ENCODE assay signal across 8 cellular contexts in the genomic region with DNA sequence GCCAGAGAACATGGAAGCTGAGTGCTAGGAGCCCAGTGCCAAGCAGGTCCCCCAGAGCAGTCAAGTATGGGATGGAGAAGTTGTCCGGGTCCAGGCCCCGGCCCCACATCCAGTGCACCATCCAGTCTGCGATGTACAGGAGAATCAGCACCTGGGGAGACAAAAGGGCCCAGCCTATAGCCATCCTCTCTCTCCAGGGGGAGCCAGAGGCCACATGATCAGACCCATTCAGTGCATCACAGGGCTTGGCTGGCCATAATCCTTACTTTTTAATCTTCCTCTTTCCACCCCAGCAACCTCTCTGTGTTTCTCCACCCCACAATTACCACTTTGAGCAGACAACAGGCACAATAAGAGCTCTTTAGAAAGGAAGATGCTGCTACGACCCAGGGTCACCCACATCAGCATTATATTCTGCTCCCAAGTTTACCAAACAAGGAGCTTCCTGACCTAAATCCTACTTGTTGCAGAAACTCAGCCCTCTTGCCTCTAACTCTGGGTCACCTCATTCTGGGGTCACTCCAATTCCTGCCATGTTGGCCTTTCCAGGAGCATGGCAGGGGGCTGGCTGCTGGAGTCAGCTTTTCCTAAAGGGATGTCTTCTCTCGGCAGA. TPM values are rescaled to one million over a fixed set of nuclear protein-coding genes. Genes with fewer than 3 reads are reported as not detected.
DNase-seq lines count a peak whose midpoint lies in the region; ATAC-seq and TF ChIP-seq lines count a peak whose summit lies in the region.

No MANE protein-coding gene starts in this region.

- peaks cover 45 to 59% of the 10 kb centered on the region in 2 donors for H3K36me3 ChIP-seq in thyroid gland

- H3K4me3 Mint-ChIP-seq in activated CD4-positive, alpha-beta memory T cell treated with anti-CD3 and anti-CD28 coated beads, Interleukin-2, amount 10 ng/mL, durations not matched to agents 7 days and 5 days, result no peak overlapping the region
- H3K4me3 Mint-ChIP-seq in naive B cell, result no peak overlapping the region

- ATAC-seq in HG02885 (IDR thresholded peaks at IDR 0.05; ENCODE audit: poor library complexity, unreplicated experiment), result peak; percentile 73
- ATAC-seq in naive B cell (ENCODE audit: low read depth in 2 of 2), result peak; percentile 87 to 93
- ATAC-seq in GM21825 (IDR thresholded peaks at IDR 0.05; ENCODE audit: unreplicated experiment), result no peak

- CTCF ChIA-PET in activated CD4-positive, alpha-beta memory T cell treated with anti-CD3 and anti-CD28 coated beads, Interleukin-2, amount 10 ng/mL, durations not matched to agents 7 days and 5 days (lab: Charles Lee), result interaction anchor here (0.7 to 5.4 kb wide), 22 partner anchors 9 to 314 kb away, joined by 3 to 118 read pairs (median 4); a partner anchor contains a TSS

- no peak overlapping the region for H3K27ac ChIP-seq in thyroid gland

- H3K4me1 Mint-ChIP-seq in activated CD4-positive, alpha-beta memory T cell treated with anti-CD3 and anti-CD28 coated beads, Interleukin-2, amount 10 ng/mL, durations not matched to agents 7 days and 5 days, result peaks cover 5% of the 10 kb centered on the region
- peaks cover 10 to 18% (median 17%) of the 10 kb centered on the region in 3 donors for H3K4me1 Mint-ChIP-seq in naive B cell

- H3K9me3 ChIP-seq in thyroid gland, result no peaks in the 10 kb centered on the region

- H3K4me3 ChIP-seq in thyroid gland (replicated peaks in 1 of 3), result no peak overlapping the region

- no peak for TF ChIP-seq POLR2A in thyroid gland (IDR thresholded peaks at IDR 0.05)

- no peak overlapping the region for H3K27ac Mint-ChIP-seq in activated CD4-positive, alpha-beta memory T cell treated with anti-CD3 and anti-CD28 coated beads, Interleukin-2, amount 10 ng/mL, durations not matched to agents 7 days and 5 days
- peak overlapping the region in 1 of 6 donors; percentile 29 for H3K27ac Mint-ChIP-seq in naive B cell

- POLR2A ChIA-PET in activated CD4-positive, alpha-beta memory T cell treated with anti-CD3 and anti-CD28 coated beads, Interleukin-2, amount 10 ng/mL, durations not matched to agents 7 days and 5 days (lab: Charles Lee), result interaction anchor here (1.0 to 2.2 kb wide), 2 partner anchors 18 to 186 kb away, joined by 4 to 9 read pairs; no protein-coding TSS in a partner anchor

- H3K36me3 Mint-ChIP-seq in activated CD4-positive, alpha-beta memory T cell treated with anti-CD3 and anti-CD28 coated beads, Interleukin-2, amount 10 ng/mL, durations not matched to agents 7 days and 5 days (ENCODE audit: low read depth), result peaks cover 4% of the 10 kb centered on the region
- H3K36me3 Mint-ChIP-seq in naive B cell, result peaks cover 0 to 33% of the 10 kb centered on the region in 2 donors

- intact Hi-C loops in thyroid gland (cut with DNase I), result loop anchor here (5.0 to 10.0 kb wide), 3 partner anchors 126 to 313 kb away; no protein-coding TSS in a partner anchor

- 69 to 84% methylated on average over 5 of the region's 5 CpGs for WGBS in thyroid gland, 2 donors

- peak; percentile 16 to 77 (median 66) for TF ChIP-seq CTCF in thyroid gland (IDR thresholded peaks at IDR 0.05)

- H3K27me3 ChIP-seq in thyroid gland, result no peaks in the 10 kb centered on the region

- no peaks in the 10 kb centered on the region for H3K9me3 Mint-ChIP-seq in activated CD4-positive, alpha-beta memory T cell treated with anti-CD3 and anti-CD28 coated beads, Interleukin-2, amount 10 ng/mL, durations not matched to agents 7 days and 5 days
- H3K9me3 Mint-ChIP-seq in naive B cell, result no peaks in the 10 kb centered on the region

- H3K27me3 Mint-ChIP-seq in activated CD4-positive, alpha-beta memory T cell treated with anti-CD3 and anti-CD28 coated beads, Interleukin-2, amount 10 ng/mL, durations not matched to agents 7 days and 5 days, result no peaks in the 10 kb centered on the region
- no peaks in the 10 kb centered on the region for H3K27me3 Mint-ChIP-seq in naive B cell

- H3K4me1 ChIP-seq in thyroid gland, result no peaks in the 10 kb centered on the region

- peak; percentile 71 for DNase-seq in G401 (ENCODE audit: low spot score)
- peak; percentile 34 for DNase-seq in NCI-H526 treated with DMSO at 0.1 percent for 48 hours (lab: John Stamatoyannopoulos, UW)
- peak; percentile 67 for DNase-seq in activated CD4-positive, alpha-beta memory T cell treated with anti-CD3 and anti-CD28 coated beads, Interleukin-2, amount 10 ng/mL, durations not matched to agents 7 days and 5 days
- peak; percentile 71 for DNase-seq in epidermal melanocyte (ENCODE audit: insufficient read length, low spot score)
- peak; percentile 47 for DNase-seq in naive B cell
- peak; percentile 67 to 74 for DNase-seq in thyroid gland

- in situ Hi-C loops in G401 (cut with HindIII; ENCODE audit: low sequenced_read_pairs), result no loop called here

RNA-seq across cellular contexts. Expression of a gene that starts 16.4 kb away (rescaled TPM):
- total RNA-seq in G401 (2014; rRNA removed; shearing (Covaris generic)), result 6.8 and 8.9 TPM in 2 replicates
- total RNA-seq in activated CD4-positive, alpha-beta memory T cell treated with anti-CD3 and anti-CD28 coated beads, Interleukin-2, amount 10 ng/mL, durations not matched to agents 7 days and 5 days, result 10 to 100 TPM; 67.6 to 72.3 TPM
- polyA plus RNA-seq in naive B cell (ENCODE audit: low read depth in 6 of 6), result 100 to 1,000 TPM in 4 of 6 donors, 10 to 100 TPM in 2; 70.2 to 136 (median 112) TPM
- 10 to 100 TPM; 52.4 to 78.1 (median 58.9) TPM for total RNA-seq in thyroid gland

RNA-seq across cellular contexts. Expression of a gene that starts 21.3 kb away (rescaled TPM):
- 9.1 and 17.8 TPM in 2 replicates for total RNA-seq in G401 (2014; rRNA removed; shearing (Covaris generic))
- total RNA-seq in activated CD4-positive, alpha-beta memory T cell treated with anti-CD3 and anti-CD28 coated beads, Interleukin-2, amount 10 ng/mL, durations not matched to agents 7 days and 5 days, result 10 to 100 TPM; 15.1 to 17.8 TPM
- 10 to 100 TPM in 4 of 6 donors, 1 to 10 TPM in 1, under 1 TPM in 1; 0.11 to 14.4 (median 10.5) TPM for polyA plus RNA-seq in naive B cell (ENCODE audit: low read depth in 6 of 6)
- 10 to 100 TPM; 52.1 to 98.9 (median 64.6) TPM for total RNA-seq in thyroid gland

RNA-seq across cellular contexts. Expression of a gene that starts 41.7 kb away (rescaled TPM):
- 142 and 190 TPM in 2 replicates for total RNA-seq in G401 (2014; rRNA removed; shearing (Covaris generic))
- total RNA-seq in activated CD4-positive, alpha-beta memory T cell treated with anti-CD3 and anti-CD28 coated beads, Interleukin-2, amount 10 ng/mL, durations not matched to agents 7 days and 5 days, result 100 to 1,000 TPM; 163 to 185 TPM
- 10 to 100 TPM in 5 of 6 donors, 1 to 10 TPM in 1; 4.9 to 18.9 (median 16.2) TPM for polyA plus RNA-seq in naive B cell (ENCODE audit: low read depth in 6 of 6)
- total RNA-seq in thyroid gland, result 100 to 1,000 TPM; 122 to 237 (median 177) TPM

RNA-seq across cellular contexts. Expression of a gene that starts 58.3 kb away (rescaled TPM):
- total RNA-seq in G401 (2014; rRNA removed; shearing (Covaris generic)), result not detected in 2 replicates
- under 1 TPM; 0.43 to 0.81 TPM for total RNA-seq in activated CD4-positive, alpha-beta memory T cell treated with anti-CD3 and anti-CD28 coated beads, Interleukin-2, amount 10 ng/mL, durations not matched to agents 7 days and 5 days
- 1 to 10 TPM in 3 of 6 donors, under 1 TPM in 2, not detected in 1; 0.43 to 3.0 (median 1.0) TPM for polyA plus RNA-seq in naive B cell (ENCODE audit: low read depth in 6 of 6)
- under 1 TPM; 0.50 to 0.81 (median 0.68) TPM for total RNA-seq in thyroid gland
